ENCODE assay signal across 9 cellular contexts in the genomic region with DNA sequence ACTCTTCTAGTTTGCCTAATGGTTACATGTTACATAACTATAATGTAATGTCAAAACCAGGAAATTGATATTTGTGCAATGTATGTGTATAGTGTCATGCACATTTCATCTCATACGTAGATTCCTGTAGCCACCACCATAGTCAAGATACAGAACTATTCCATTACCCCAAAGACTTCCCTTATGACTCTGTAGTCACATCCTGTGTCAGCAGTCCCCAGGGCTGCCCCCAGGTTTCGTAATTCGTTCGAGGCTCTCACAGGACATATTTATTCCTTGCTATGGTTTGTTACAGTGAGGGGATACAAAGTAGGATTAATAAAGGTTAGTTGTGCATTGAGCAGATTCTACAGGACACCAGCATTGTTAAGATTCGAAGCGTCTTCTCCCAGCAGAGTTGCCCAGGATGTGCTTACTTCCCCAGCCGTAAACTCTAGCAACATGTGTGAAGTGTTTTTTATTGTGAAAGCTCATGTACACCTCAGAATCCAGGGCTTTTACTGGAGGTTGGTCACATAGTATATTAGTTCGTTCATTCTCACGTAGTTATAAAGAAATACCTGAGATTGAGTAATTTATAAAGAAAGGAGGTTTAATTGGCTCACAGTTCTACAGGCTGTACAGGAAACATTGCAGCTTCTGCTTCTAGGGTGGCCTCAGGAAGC. TPM values are rescaled to one million over a fixed set of nuclear protein-coding genes. Genes with fewer than 3 reads are reported as not detected.
DNase-seq lines count a peak whose midpoint lies in the region; ATAC-seq and TF ChIP-seq lines count a peak whose summit lies in the region.
"Had no signal": no experiment of that assay in that cellular context is flagged by ENCODE, and none has a peak within 500 bp of the region (broad histone marks: within the 10 kb centered on the region; RNA-seq: fewer than 3 reads in every experiment).

No MANE protein-coding gene starts in this region.

- 85 to 87% methylated on average over 9 of the region's 9 CpGs for WGBS in testis, 2 donors

- H3K9me3 ChIP-seq in CD8-positive, alpha-beta T cell (ENCODE audit: low read length) = no peaks in the 10 kb centered on the region
- no peaks in the 10 kb centered on the region for H3K9me3 ChIP-seq in testis

- no peak for TF ChIP-seq CTCF in CD8-positive, alpha-beta T cell (IDR thresholded peaks at IDR 0.05)
- TF ChIP-seq CTCF in endothelial cell (IDR thresholded peaks at IDR 0.05; ENCODE audit: unreplicated experiment) (no peak), osteocyte (IDR thresholded peaks at IDR 0.05) (no peak), testis (IDR thresholded peaks at IDR 0.05) (no peak)

- no peak overlapping the region for H3K27ac ChIP-seq in CD8-positive, alpha-beta T cell (ENCODE audit: low read depth, low read length)
- no peak overlapping the region for H3K27ac ChIP-seq in testis

- ATAC-seq in CD8-positive, alpha-beta T cell = peak; percentile 59
- ATAC-seq in GM21381 (IDR thresholded peaks at IDR 0.05; ENCODE audit: unreplicated experiment) (peak; percentile 78), HG03521 (IDR thresholded peaks at IDR 0.05; ENCODE audit: unreplicated experiment) (peak; percentile 81)

- no peak for DNase-seq in CD8-positive, alpha-beta T cell
- DNase-seq in endothelial cell (ENCODE audit: low spot score) (no peak), activated gamma-delta T cell treated with Interleukin-2 at 50 U/mL for 16 hours (no peak), NCI-H526 (lab: John Stamatoyannopoulos, UW) (no peak), osteocyte (ENCODE audit: extremely low spot score, unreplicated experiment) (no peak), testis (no peak)

- POLR2A ChIA-PET in CD8-positive, alpha-beta T cell (lab: Charles Lee) = interaction anchor here (0.6 kb wide), 1 partner anchor 266 kb away, joined by 3 read pairs; no protein-coding TSS in a partner anchor

- no peak for TF ChIP-seq POLR2A in testis (IDR thresholded peaks at IDR 0.05)

- no peak overlapping the region for H3K4me3 Mint-ChIP-seq in CD8-positive, alpha-beta T cell
- peak overlapping the region; percentile 13 for H3K4me3 Mint-ChIP-seq in endothelial cell (ENCODE audit: unreplicated experiment)
- no peak overlapping the region for H3K4me3 Mint-ChIP-seq in osteocyte (ENCODE audit: unreplicated experiment)
- H3K4me3 Mint-ChIP-seq: nephron had no signal

- intact Hi-C loops in CD8-positive, alpha-beta T cell (cut with DNase I, micrococcal nuclease) = no loop called here
- intact Hi-C loops in testis (cut with DNase I; ENCODE audit: low total_unique reads) = no loop called here

- peaks cover 35% of the 10 kb centered on the region for H3K4me1 Mint-ChIP-seq in CD8-positive, alpha-beta T cell (ENCODE audit: low read depth)
- H3K4me1 Mint-ChIP-seq in endothelial cell (ENCODE audit: unreplicated experiment) (peaks cover 18% of the 10 kb centered on the region), osteocyte (ENCODE audit: unreplicated experiment) (peaks cover 39% of the 10 kb centered on the region)
- H3K4me1 Mint-ChIP-seq: nephron had no signal

- H3K36me3 ChIP-seq in CD8-positive, alpha-beta T cell (ENCODE audit: insufficient read depth, low read length) = no peaks in the 10 kb centered on the region
- H3K36me3 ChIP-seq in testis (ENCODE audit: low read depth, missing control alignments) = no peaks in the 10 kb centered on the region

- H3K9me3 Mint-ChIP-seq in CD8-positive, alpha-beta T cell = peaks cover 5% of the 10 kb centered on the region
- H3K9me3 Mint-ChIP-seq in endothelial cell (ENCODE audit: unreplicated experiment) (no peaks in the 10 kb centered on the region), osteocyte (ENCODE audit: unreplicated experiment) (peaks cover 7% of the 10 kb centered on the region)

- H3K4me3 ChIP-seq in CD8-positive, alpha-beta T cell (ENCODE audit: low read depth, low read length) = no peak overlapping the region
- H3K4me3 ChIP-seq in testis = no peak overlapping the region

- H3K4me1 ChIP-seq in CD8-positive, alpha-beta T cell (ENCODE audit: insufficient read depth, low read length) = no peaks in the 10 kb centered on the region
- peaks cover 17% of the 10 kb centered on the region for H3K4me1 ChIP-seq in testis

- peak overlapping the region; percentile 3 for H3K27ac Mint-ChIP-seq in CD8-positive, alpha-beta T cell
- H3K27ac Mint-ChIP-seq in endothelial cell (ENCODE audit: unreplicated experiment) (peak overlapping the region; percentile 96), osteocyte (ENCODE audit: unreplicated experiment) (no peak overlapping the region)
- H3K27ac Mint-ChIP-seq: nephron had no signal

- H3K27me3 ChIP-seq in CD8-positive, alpha-beta T cell (ENCODE audit: insufficient read depth, low read length) = no peaks in the 10 kb centered on the region
- H3K27me3 ChIP-seq in testis = no peaks in the 10 kb centered on the region

- no peaks in the 10 kb centered on the region for H3K27me3 Mint-ChIP-seq in CD8-positive, alpha-beta T cell (ENCODE audit: low read depth)
- H3K27me3 Mint-ChIP-seq in endothelial cell (ENCODE audit: unreplicated experiment) = peaks cover 3% of the 10 kb centered on the region
- H3K27me3 Mint-ChIP-seq in osteocyte (ENCODE audit: unreplicated experiment) = no peaks in the 10 kb centered on the region

- CTCF ChIA-PET in CD8-positive, alpha-beta T cell (lab: Charles Lee) = no interaction called here

- H3K36me3 Mint-ChIP-seq in CD8-positive, alpha-beta T cell = peaks cover 25% of the 10 kb centered on the region
- H3K36me3 Mint-ChIP-seq in endothelial cell (ENCODE audit: low read depth, unreplicated experiment) = peaks cover 13% of the 10 kb centered on the region
- peaks cover 17% of the 10 kb centered on the region for H3K36me3 Mint-ChIP-seq in osteocyte (ENCODE audit: unreplicated experiment)

RNA-seq across cellular contexts. Expression of a gene that starts 18.6 kb away (rescaled TPM):
- 10 to 100 TPM; 34.5 to 38.5 TPM for total RNA-seq in CD8-positive, alpha-beta T cell
- total RNA-seq in endothelial cell (ENCODE audit: unreplicated experiment) (19.2 TPM), osteocyte (25.3 and 25.9 TPM in 2 replicates), testis (10 to 100 TPM; 62.5 to 78.4 TPM)
- polyA plus RNA-seq in testis (ENCODE audit: insufficient read depth, low read depth, low replicate concordance) = 70.2 TPM
